14 cellular contexts compared by ENCODE assay signal in genomic region chr6:150928882-150929281, GRCh38.
DNase-seq lines count a peak whose midpoint lies in the region; ATAC-seq, FAIRE-seq and TF ChIP-seq lines count a peak whose summit lies in the region.
"Had no signal": no experiment of that assay in that cellular context is flagged by ENCODE, and none has a peak within 500 bp of the region (broad histone marks: within the 10 kb centered on the region; RNA-seq: fewer than 3 reads in every experiment).

No MANE protein-coding gene starts in this region.

- no peaks in the 10 kb centered on the region for H3K27me3 ChIP-seq in GM06990 (replicated peaks; ENCODE audit: control insufficient read depth, insufficient read depth, low read length)
- H3K27me3 ChIP-seq in bronchial epithelial cell (ENCODE audit: control insufficient read depth, insufficient read depth, low read length), result no peaks in the 10 kb centered on the region
- no peaks in the 10 kb centered on the region for H3K27me3 ChIP-seq in CD4-positive, alpha-beta memory T cell (ENCODE audit: insufficient read depth, low read length)
- H3K27me3 ChIP-seq: esophagus squamous epithelium had no signal

- H3K4me3 ChIP-seq in GM06990 (replicated peaks; ENCODE audit: low read depth, low read length) (no peak overlapping the region), bronchial epithelial cell (ENCODE audit: low read depth, low read length) (no peak overlapping the region)
- H3K4me3 ChIP-seq in CD4-positive, alpha-beta memory T cell (ENCODE audit: low read length in 2 of 2), result no peak overlapping the region
- H3K4me3 ChIP-seq: esophagus squamous epithelium had no signal

- H3K27ac ChIP-seq in CD4-positive, alpha-beta memory T cell (ENCODE audit: low read depth, low read length), result no peak overlapping the region

- H3K4me1 Mint-ChIP-seq in neural crest cell, result no peaks in the 10 kb centered on the region
- no peaks in the 10 kb centered on the region for H3K4me1 Mint-ChIP-seq in CD4-positive, alpha-beta memory T cell

- no peak for FAIRE-seq in bronchial epithelial cell (lab: Jason Lieb, UNC)

- no peaks in the 10 kb centered on the region for H3K27me3 Mint-ChIP-seq in neural crest cell (ENCODE audit: low read depth)
- no peaks in the 10 kb centered on the region for H3K27me3 Mint-ChIP-seq in CD4-positive, alpha-beta memory T cell

- intact Hi-C loops in CD4-positive, alpha-beta memory T cell (cut with micrococcal nuclease), result no loop called here

- no peak overlapping the region for H3K4me3 Mint-ChIP-seq in neural crest cell
- H3K4me3 Mint-ChIP-seq in CD4-positive, alpha-beta memory T cell, result no peak overlapping the region
- H3K4me3 Mint-ChIP-seq: T-helper 1 cell treated with Interleukin-12 subunit alpha and Interleukin-12 subunit beta and Interleukin-4 antibody, amounts not matched to agents 30 μg/mL and 1 μg/mL, for 36 hours had no signal

- TF ChIP-seq CTCF in GM06990 (IDR thresholded peaks at IDR 0.05; ENCODE audit: insufficient read depth, low read length, poor library complexity, severe bottlenecking) (peak; percentile 49), bronchial epithelial cell (IDR thresholded peaks at IDR 0.05; ENCODE audit: insufficient read depth, low read length, severe bottlenecking) (peak; percentile 22), neural crest cell (conservative IDR thresholded peaks at IDR 0.05) (peak; percentile 33)

- ATAC-seq in HG03108 (IDR thresholded peaks at IDR 0.05; ENCODE audit: unreplicated experiment), result no peak

- H3K36me3 ChIP-seq in GM06990 (ENCODE audit: control insufficient read depth, insufficient read depth, low read length), result no peaks in the 10 kb centered on the region; the same call in 1 of the 2 replicates
- H3K36me3 ChIP-seq in bronchial epithelial cell (ENCODE audit: control insufficient read depth, insufficient read depth, low read length), result peaks cover 16% of the 10 kb centered on the region
- H3K36me3 ChIP-seq in CD4-positive, alpha-beta memory T cell (ENCODE audit: insufficient read depth, low read length), result no peaks in the 10 kb centered on the region
- H3K36me3 ChIP-seq: esophagus squamous epithelium had no signal

- POLR2A ChIA-PET in CD4-positive, alpha-beta memory T cell (lab: Charles Lee; ENCODE audit: partially characterized antibody), result no interaction called here

- no peak for DNase-seq in GM06990 (ENCODE audit: extremely low read depth, insufficient read length)
- peak; percentile 42 for DNase-seq in HuH-7 (ENCODE audit: low spot score)
- no peak for DNase-seq in bronchial epithelial cell (ENCODE audit: low read depth)
- no peak for DNase-seq in neural crest cell (ENCODE audit: low read depth, low spot score)
- no peak for DNase-seq in CD4-positive, alpha-beta memory T cell
- DNase-seq in NCI-H1048 (lab: John Stamatoyannopoulos, UW), result no peak
- DNase-seq in NOMO-1 treated with dmso at 0.1 percent for 144 hours (lab: John Stamatoyannopoulos, UW; ENCODE audit: unreplicated experiment), result no peak
- DNase-seq: esophagus squamous epithelium; GOT3; NCI-H524; occipital lobe; stimulated activated CD4-positive, alpha-beta T cell treated with anti-CD3 and anti-CD28 coated beads, Interleukin-2, amount 100 ng/mL, for 48 hours had no signal

- CTCF ChIA-PET in CD4-positive, alpha-beta memory T cell (lab: Charles Lee; ENCODE audit: partially characterized antibody), result interaction anchor here (0.7 to 1.6 kb wide), 2 partner anchors 81 to 396 kb away, joined by 3 to 6 read pairs; no protein-coding TSS in a partner anchor

- peaks cover 11% of the 10 kb centered on the region for H3K36me3 Mint-ChIP-seq in neural crest cell (ENCODE audit: low read depth)
- peaks cover 15 to 26% of the 10 kb centered on the region in 2 donors for H3K36me3 Mint-ChIP-seq in CD4-positive, alpha-beta memory T cell

- H3K27ac Mint-ChIP-seq in neural crest cell (ENCODE audit: unreplicated experiment), result no peak overlapping the region
- no peak overlapping the region for H3K27ac Mint-ChIP-seq in CD4-positive, alpha-beta memory T cell
- H3K27ac Mint-ChIP-seq: T-helper 1 cell treated with Interleukin-12 subunit alpha and Interleukin-12 subunit beta and Interleukin-4 antibody, amounts not matched to agents 30 μg/mL and 1 μg/mL, for 36 hours had no signal

- no peaks in the 10 kb centered on the region for H3K9me3 ChIP-seq in CD4-positive, alpha-beta memory T cell (ENCODE audit: control insufficient read depth in 1 of 2, low read length in 2 of 2)
- H3K9me3 ChIP-seq: esophagus squamous epithelium had no signal

- H3K4me1 ChIP-seq in CD4-positive, alpha-beta memory T cell (ENCODE audit: insufficient read depth, low read length), result no peaks in the 10 kb centered on the region

- no peaks in the 10 kb centered on the region for H3K9me3 Mint-ChIP-seq in neural crest cell
- H3K9me3 Mint-ChIP-seq in CD4-positive, alpha-beta memory T cell, result no peaks in the 10 kb centered on the region
- H3K9me3 Mint-ChIP-seq: T-helper 1 cell treated with Interleukin-12 subunit alpha and Interleukin-12 subunit beta and Interleukin-4 antibody, amounts not matched to agents 30 μg/mL and 1 μg/mL, for 36 hours had no signal
